ENCODE assay signal across 20 cellular contexts in genomic region chr4:20883231-20883630, GRCh38.
"Had no signal": no experiment of that assay in that cellular context is flagged by ENCODE, and none has a peak within 500 bp of the region (broad histone marks: within the 10 kb centered on the region; RNA-seq: fewer than 3 reads in every experiment).

No MANE protein-coding gene starts in this region.

- H3K4me3 ChIP-seq: body of pancreas, left ventricle myocardium inferior, right lobe of liver, smooth muscle cell, testis had no signal

- H3K36me3 Mint-ChIP-seq: stimulated activated memory B cell treated with anti-CD40 and anti-IgM and Interleukin-4, amounts not matched to agents 10 μg/mL and 1 μg/mL and 100 μg/mL, for 72 hours; type B pancreatic cell had no signal

- H3K27ac Mint-ChIP-seq: activated B cell treated with CpG ODN at 0.5 μM for 24 hours; activated naive CD4-positive, alpha-beta T cell treated with anti-CD3 and anti-CD28 coated beads for 36 hours; stimulated activated memory B cell treated with anti-CD40 and anti-IgM and Interleukin-4, amounts not matched to agents 10 μg/mL and 1 μg/mL and 100 μg/mL, for 72 hours; type B pancreatic cell had no signal

- DNase-seq: activated B cell treated with CpG ODN at 0.5 μM for 24 hours; activated CD4-positive, alpha-beta T cell treated with anti-CD3 and anti-CD28 coated beads for 48 hours; activated CD8-positive, alpha-beta memory T cell treated with anti-CD3 and anti-CD28 coated beads, Interleukin-2, amount 50 U/mL, for 4 hours; activated naive CD4-positive, alpha-beta T cell treated with anti-CD3 and anti-CD28 coated beads for 36 hours; activated T-cell treated with anti-CD3 and anti-CD28 coated beads, Interleukin-2, amount 50 U/mL, for 4 hours; body of pancreas; dermis blood vessel endothelial cell; effector memory CD4-positive, alpha-beta T cell; foreskin keratinocyte; glutamatergic neuron; islet precursor cell; left ventricle myocardium inferior; mammary epithelial cell; right lobe of liver; stimulated activated CD4-positive, alpha-beta T cell treated with anti-CD3 and anti-CD28 coated beads, Interleukin-4, amount 100 ng/mL, for 4 hours; testis had no signal

- H3K4me1 Mint-ChIP-seq: activated B cell treated with CpG ODN at 0.5 μM for 24 hours; neural crest cell; stimulated activated memory B cell treated with anti-CD40 and anti-IgM and Interleukin-4, amounts not matched to agents 10 μg/mL and 1 μg/mL and 100 μg/mL, for 72 hours had no signal

- H3K4me1 ChIP-seq: foreskin keratinocyte, left ventricle myocardium inferior, right lobe of liver, testis had no signal

- H3K27me3 ChIP-seq: body of pancreas, foreskin keratinocyte, right lobe of liver, testis had no signal

- H3K9me3 Mint-ChIP-seq: neural crest cell, type B pancreatic cell had no signal

- H3K9me3 ChIP-seq: body of pancreas, right lobe of liver, testis had no signal

- H3K27me3 Mint-ChIP-seq: activated B cell treated with CpG ODN at 0.5 μM for 24 hours; stimulated activated memory B cell treated with anti-CD40 and anti-IgM and Interleukin-4, amounts not matched to agents 10 μg/mL and 1 μg/mL and 100 μg/mL, for 72 hours had no signal

- H3K4me3 Mint-ChIP-seq: activated B cell treated with CpG ODN at 0.5 μM for 24 hours; activated naive CD4-positive, alpha-beta T cell treated with anti-CD3 and anti-CD28 coated beads for 36 hours; activated T-cell treated with anti-CD3 and anti-CD28 coated beads, Interleukin-2, amount 50 U/mL, for 4 hours; neural crest cell; stimulated activated memory B cell treated with anti-CD40 and anti-IgM and Interleukin-4, amounts not matched to agents 10 μg/mL and 1 μg/mL and 100 μg/mL, for 72 hours; type B pancreatic cell had no signal

- H3K36me3 ChIP-seq: left ventricle myocardium inferior, right lobe of liver had no signal

- H3K27ac ChIP-seq: body of pancreas, foreskin keratinocyte, left ventricle myocardium inferior, right lobe of liver, testis had no signal

- ATAC-seq: activated T-cell treated with anti-CD3 and anti-CD28 coated beads, Interleukin-2, amount 50 U/mL, for 4 hours; body of pancreas; foreskin keratinocyte; right lobe of liver; stimulated activated memory B cell treated with anti-CD40 and anti-IgM and Interleukin-4, amounts not matched to agents 10 μg/mL and 1 μg/mL and 100 μg/mL, for 72 hours had no signal
